27 cellular contexts compared by ENCODE assay signal in genomic region chr5:179451813-179452196, GRCh38.
"Had no signal": no experiment of that assay in that cellular context is flagged by ENCODE, and none has a peak within 500 bp of the region (broad histone marks: within the 10 kb centered on the region; RNA-seq: fewer than 3 reads in every experiment).

No MANE protein-coding gene starts in this region.

- ATAC-seq: heart right ventricle; right lobe of liver; stimulated activated memory B cell treated with anti-CD40 and anti-IgM and Interleukin-4, amounts not matched to agents 10 μg/mL and 1 μg/mL and 100 μg/mL, for 72 hours had no signal

- H3K4me3 Mint-ChIP-seq: mesothelial cell of epicardium; naive B cell; nephron; neural crest cell; stimulated activated memory B cell treated with anti-CD40 and anti-IgM and Interleukin-4, amounts not matched to agents 10 μg/mL and 1 μg/mL and 100 μg/mL, for 72 hours had no signal

- H3K36me3 ChIP-seq: heart right ventricle, left ventricle myocardium inferior, neutrophil, right atrium auricular region, right lobe of liver, suprapubic skin, thoracic aorta, tibial artery, uterus had no signal

- H3K27ac ChIP-seq: heart right ventricle, hepatocyte, left ventricle myocardium inferior, neutrophil, parathyroid adenoma, right atrium auricular region, right lobe of liver, suprapubic skin, thoracic aorta, tibial artery, uterus had no signal

- H3K4me3 ChIP-seq: heart right ventricle, hepatocyte, left ventricle myocardium inferior, lung, right atrium auricular region, right lobe of liver, smooth muscle cell, suprapubic skin, thoracic aorta, tibial artery, uterus had no signal

- H3K27ac Mint-ChIP-seq: mesothelial cell of epicardium; nephron; progenitor cell of endocrine pancreas; stimulated activated memory B cell treated with anti-CD40 and anti-IgM and Interleukin-4, amounts not matched to agents 10 μg/mL and 1 μg/mL and 100 μg/mL, for 72 hours had no signal

- H3K36me3 Mint-ChIP-seq: mesothelial cell of epicardium; stimulated activated memory B cell treated with anti-CD40 and anti-IgM and Interleukin-4, amounts not matched to agents 10 μg/mL and 1 μg/mL and 100 μg/mL, for 72 hours had no signal

- DNase-seq: heart right ventricle; islet precursor cell; left ventricle myocardium inferior; mesendoderm; naive B cell; right lobe of liver; stimulated activated CD4-positive, alpha-beta T cell treated with anti-CD3 and anti-CD28 coated beads, Interleukin-1b, Interleukin-23, amount 100 ng/mL, for 48 hours; stimulated activated CD4-positive, alpha-beta T cell treated with anti-CD3 and anti-CD28 coated beads, Interleukin-2, amount 100 ng/mL, for 48 hours; stimulated activated CD4-positive, alpha-beta T cell treated with anti-CD3 and anti-CD28 coated beads, Interleukin-4, amount 100 ng/mL, for 4 hours; stimulated activated CD8-positive, alpha-beta memory T cell treated with anti-CD3 and anti-CD28 coated beads, Interleukin-4, amount 100 ng/mL, for 48 hours; stimulated activated naive CD4-positive, alpha-beta T cell treated with Interleukin-2 at 50 U/mL for 16 hours; trophoblast cell; uterus had no signal

- H3K4me1 ChIP-seq: heart right ventricle, left ventricle myocardium inferior, parathyroid adenoma, right atrium auricular region, right lobe of liver, suprapubic skin, tibial artery, uterus had no signal

- H3K27me3 ChIP-seq: hepatocyte, neutrophil, right atrium auricular region, right lobe of liver, suprapubic skin, uterus had no signal

- H3K9me3 ChIP-seq: neutrophil, right atrium auricular region, right lobe of liver, suprapubic skin, thoracic aorta, tibial artery, uterus had no signal

- H3K4me1 Mint-ChIP-seq: mesothelial cell of epicardium; naive B cell; nephron; neural crest cell; stimulated activated memory B cell treated with anti-CD40 and anti-IgM and Interleukin-4, amounts not matched to agents 10 μg/mL and 1 μg/mL and 100 μg/mL, for 72 hours had no signal
